Comparison of ENCODE assay signal across 22 cellular contexts in genomic region chr11:70953720-70954119, GRCh38.
"Had no signal": no experiment of that assay in that cellular context is flagged by ENCODE, and none has a peak within 500 bp of the region (broad histone marks: within the 10 kb centered on the region; RNA-seq: fewer than 3 reads in every experiment).

No MANE protein-coding gene starts in this region.

- H3K4me3 ChIP-seq: colonic mucosa, gastrocnemius medialis, hepatocyte, mucosa of descending colon, prostate gland, sigmoid colon, stomach, tibial artery, uterus had no signal

- H3K4me1 ChIP-seq: colonic mucosa, gastrocnemius medialis, prostate gland, sigmoid colon, tibial artery, uterus had no signal

- H2AFZ ChIP-seq: hepatocyte had no signal

- H3K27me3 ChIP-seq: colonic mucosa, gastrocnemius medialis, hepatocyte, sigmoid colon, stomach, uterus had no signal

- H3K27ac ChIP-seq: colonic mucosa, epithelial cell of prostate, gastrocnemius medialis, hepatocyte, prostate gland, sigmoid colon, stomach, tibial artery, uterus had no signal

- H3K4me2 ChIP-seq: hepatocyte had no signal

- H3K9me3 ChIP-seq: colonic mucosa, gastrocnemius medialis, mucosa of descending colon, prostate gland, sigmoid colon, stomach, tibial artery had no signal

- DNase-seq: colonic mucosa; effector CD8-positive, alpha-beta T cell; endodermal cell; foreskin fibroblast; gastrocnemius medialis; head of caudate nucleus; mesenchymal stem cell; mucosa of descending colon; naive B cell; right cardiac atrium; sigmoid colon; stimulated activated CD4-positive, alpha-beta T cell treated with anti-CD3 and anti-CD28 coated beads, Interleukin-2, amount 100 ng/mL, for 24 hours; stimulated activated CD4-positive, alpha-beta T cell treated with anti-CD3 and anti-CD28 coated beads, Interleukin-4, amount 100 ng/mL, for 24 hours; stimulated activated naive CD4-positive, alpha-beta T cell treated with Interleukin-2 at 50 U/mL for 16 hours; stomach; tibial artery; uterus had no signal

- H3K36me3 ChIP-seq: colonic mucosa, gastrocnemius medialis, prostate gland, sigmoid colon, stomach, tibial artery, uterus had no signal

- ATAC-seq: esophagus mucosa; gastrocnemius medialis; mucosa of descending colon; stimulated activated effector memory CD8-positive, alpha-beta T cell treated with anti-CD3 and anti-CD28 coated beads, Interleukin-12 subunit alpha, Interleukin-12 subunit beta, amount 100 ng/mL, for 72 hours had no signal
